Comparison of ENCODE assay signal across 16 cellular contexts in genomic region chr9:99560561-99560960, GRCh38.
DNase-seq lines count a peak whose midpoint lies in the region.
"Had no signal": no experiment of that assay in that cellular context is flagged by ENCODE, and none has a peak within 500 bp of the region (broad histone marks: within the 10 kb centered on the region; RNA-seq: fewer than 3 reads in every experiment).

No MANE protein-coding gene starts in this region.

- in situ Hi-C loops in SK-MEL-5 (cut with HindIII; ENCODE audit: low pct_unique_long_range_greater_than_20kb, low sequenced_read_pairs): no loop called here

- peak; percentile 48 for DNase-seq in COLO829 (ENCODE audit: low spot score)
- peak; percentile 54 for DNase-seq in SK-MEL-5 (ENCODE audit: low read depth, low spot score)
- peak; percentile 32 for DNase-seq in foreskin melanocyte
- no peak for DNase-seq in GM19240 (ENCODE audit: insufficient read length, low spot score)
- no peak for DNase-seq in activated CD8-positive, alpha-beta memory T cell treated with anti-CD3 and anti-CD28 coated beads for 24 hours
- DNase-seq: AML-193; CD4-positive, alpha-beta T cell; CD8-positive, alpha-beta T cell; COR-L47; DMS 273 treated with DMSO at 0.1 percent for 48 hours; DMS153; DMS53; DMS79; DND-41; EL; GDM1 had no signal

Comparison
In these comparisons a context has a peak if more than half of its experiments do, and no peak if none do; other contexts are left out.
1. DNase-seq: peak in COLO829 (single experiment), SK-MEL-5 (single experiment) and foreskin melanocyte (single experiment); none in GM19240 (single experiment) and activated CD8-positive, alpha-beta memory T cell treated with anti-CD3 and anti-CD28 coated beads for 24 hours (single experiment).